ENCODE assay signal across 24 cellular contexts in genomic region chr10:115761166-115761565, GRCh38.
DNase-seq lines count a peak whose midpoint lies in the region; ATAC-seq and TF ChIP-seq lines count a peak whose summit lies in the region.
"Had no signal": no experiment of that assay in that cellular context is flagged by ENCODE, and none has a peak within 500 bp of the region (broad histone marks: within the 10 kb centered on the region; RNA-seq: fewer than 3 reads in every experiment).

No MANE protein-coding gene starts in this region.

- no peak overlapping the region for H3K23ac ChIP-seq in mesendoderm (ENCODE audit: low read length)

- CTCF ChIA-PET in A673 (lab: Charles Lee): no interaction called here
- CTCF ChIA-PET in naive thymus-derived CD4-positive, alpha-beta T cell (lab: Charles Lee): no interaction called here

- no CpG with 5 or more reads among the region's 2 CpGs for WGBS in mesendoderm (ENCODE audit: extremely low coverage, insufficient coverage, low lambda C conversion rate)

- no peak overlapping the region for H3K27ac ChIP-seq in A673 (ENCODE audit: low read depth, low read length, poor library complexity, severe bottlenecking)
- H3K27ac ChIP-seq in ascending aorta: peak overlapping the region; percentile 44 to 68
- H3K27ac ChIP-seq in mesendoderm (ENCODE audit: low read depth, low read length): no peak overlapping the region
- no peak overlapping the region for H3K27ac ChIP-seq in naive thymus-derived CD4-positive, alpha-beta T cell (ENCODE audit: low read depth, low read length)
- H3K27ac ChIP-seq: 22Rv1; BLaER1 treated with 17β-estradiol and CSF1 and Interleukin-3, amounts not matched to agents 10 nM and 100 nM had no signal

- H3K18ac ChIP-seq in mesendoderm (ENCODE audit: low read length): no peak overlapping the region

- H3K27me3 ChIP-seq in A673 (replicated peaks; ENCODE audit: insufficient read depth, low read depth, low read length, poor library complexity) (peaks cover 15% of the 10 kb centered on the region), ascending aorta (no peaks in the 10 kb centered on the region), mesendoderm (ENCODE audit: insufficient read depth, low read length, poor library complexity) (no peaks in the 10 kb centered on the region)
- no peaks in the 10 kb centered on the region for H3K27me3 ChIP-seq in naive thymus-derived CD4-positive, alpha-beta T cell (ENCODE audit: control insufficient read depth in 2 of 2, insufficient read depth in 2 of 2, low read length in 2 of 2)
- H3K27me3 ChIP-seq: BE2C; BLaER1 treated with 17β-estradiol and CSF1 and Interleukin-3, amounts not matched to agents 10 nM and 100 nM had no signal

- no peak overlapping the region for H3K4me2 ChIP-seq in mesendoderm (ENCODE audit: low read length)
- H3K4me2 ChIP-seq: BLaER1 treated with 17β-estradiol and CSF1 and Interleukin-3, amounts not matched to agents 10 nM and 100 nM had no signal

- H3K79me2 ChIP-seq in mesendoderm (ENCODE audit: control insufficient read depth, insufficient read depth, low read length): no peaks in the 10 kb centered on the region

- no peak overlapping the region for H3K56ac ChIP-seq in mesendoderm (ENCODE audit: low read length)

- no peak for ATAC-seq in GM21529 (IDR thresholded peaks at IDR 0.05; ENCODE audit: unreplicated experiment)
- ATAC-seq in HG02870 (IDR thresholded peaks at IDR 0.05; ENCODE audit: unreplicated experiment): no peak
- no peak for ATAC-seq in GM18907 (IDR thresholded peaks at IDR 0.05; ENCODE audit: unreplicated experiment)
- no peak for ATAC-seq in naive thymus-derived CD4-positive, alpha-beta T cell
- ATAC-seq: GM12878 had no signal

- H3K9me3 Mint-ChIP-seq in progenitor cell of endocrine pancreas (ENCODE audit: low read depth): peaks cover 15% of the 10 kb centered on the region
- H3K9me3 Mint-ChIP-seq in naive thymus-derived CD4-positive, alpha-beta T cell: peaks cover 0 to 10% (median 7%) of the 10 kb centered on the region in 11 donors

- POLR2A ChIA-PET in A673 (lab: Charles Lee; ENCODE audit: low non-redundant PET): no interaction called here
- POLR2A ChIA-PET in naive thymus-derived CD4-positive, alpha-beta T cell (lab: Charles Lee): no interaction called here

- no peak overlapping the region for H3K4me3 ChIP-seq in A673 (ENCODE audit: low read depth, low read length, poor library complexity, severe bottlenecking)
- no peak overlapping the region for H3K4me3 ChIP-seq in ascending aorta
- no peak overlapping the region for H3K4me3 ChIP-seq in mesendoderm (ENCODE audit: low read length)
- H3K4me3 ChIP-seq in naive thymus-derived CD4-positive, alpha-beta T cell (ENCODE audit: low read length): no peak overlapping the region
- H3K4me3 ChIP-seq: BLaER1 treated with 17β-estradiol and CSF1 and Interleukin-3, amounts not matched to agents 10 nM and 100 nM; GM12878; HAP-1 had no signal

- no peak overlapping the region for H4K5ac ChIP-seq in mesendoderm (ENCODE audit: low read length)

- H2BK5ac ChIP-seq in mesendoderm (ENCODE audit: low read length): no peak overlapping the region

- no peak overlapping the region for H4K8ac ChIP-seq in mesendoderm (ENCODE audit: low read depth, low read length)

- no peak overlapping the region for H2BK120ac ChIP-seq in mesendoderm (ENCODE audit: low read depth, low read length)

- H3K9me3 ChIP-seq in A673 (ENCODE audit: low read depth, low read length, poor library complexity, severe bottlenecking) (no peaks in the 10 kb centered on the region), ascending aorta (no peaks in the 10 kb centered on the region)
- H3K9me3 ChIP-seq in naive thymus-derived CD4-positive, alpha-beta T cell (ENCODE audit: control insufficient read depth in 2 of 3, low read length in 3 of 3): no peaks in the 10 kb centered on the region
- H3K9me3 ChIP-seq: BE2C; BLaER1 treated with 17β-estradiol and CSF1 and Interleukin-3, amounts not matched to agents 10 nM and 100 nM; HAP-1 had no signal

- peaks cover 2% of the 10 kb centered on the region for H3K36me3 Mint-ChIP-seq in progenitor cell of endocrine pancreas (ENCODE audit: insufficient read depth)
- no peaks in the 10 kb centered on the region for H3K36me3 Mint-ChIP-seq in naive thymus-derived CD4-positive, alpha-beta T cell
- H3K36me3 Mint-ChIP-seq: CD14-positive monocyte; CD8-positive, alpha-beta memory T cell had no signal

- no peaks in the 10 kb centered on the region for H3K36me3 ChIP-seq in A673 (ENCODE audit: insufficient read depth, low read length, poor library complexity, severe bottlenecking)
- no peaks in the 10 kb centered on the region for H3K36me3 ChIP-seq in ascending aorta
- no peaks in the 10 kb centered on the region for H3K36me3 ChIP-seq in mesendoderm (ENCODE audit: control insufficient read depth, insufficient read depth, low read length)
- no peaks in the 10 kb centered on the region for H3K36me3 ChIP-seq in naive thymus-derived CD4-positive, alpha-beta T cell (ENCODE audit: control insufficient read depth in 2 of 3, insufficient read depth in 3 of 3, low read length in 3 of 3)
- H3K36me3 ChIP-seq: BE2C; BLaER1 treated with 17β-estradiol and CSF1 and Interleukin-3, amounts not matched to agents 10 nM and 100 nM; HAP-1 had no signal

- no peak for TF ChIP-seq CTCF in A673 (conservative IDR thresholded peaks at IDR 0.05; ENCODE audit: low read depth, low read length)
- TF ChIP-seq CTCF in ascending aorta (IDR thresholded peaks at IDR 0.05): no peak
- no peak for TF ChIP-seq CTCF in progenitor cell of endocrine pancreas (IDR thresholded peaks at IDR 0.05; ENCODE audit: unreplicated experiment)

- no peak overlapping the region for H3K4ac ChIP-seq in mesendoderm (ENCODE audit: low read depth, low read length)

- H2BK15ac ChIP-seq in mesendoderm (replicated peaks; ENCODE audit: low read depth): no peak overlapping the region

- H2AK5ac ChIP-seq in mesendoderm (ENCODE audit: low read length): no peak overlapping the region

- H3K4me1 Mint-ChIP-seq in progenitor cell of endocrine pancreas (ENCODE audit: low read depth): peaks cover 5% of the 10 kb centered on the region
- H3K4me1 Mint-ChIP-seq in naive thymus-derived CD4-positive, alpha-beta T cell: no peaks in the 10 kb centered on the region
- H3K4me1 Mint-ChIP-seq: CD14-positive monocyte; CD8-positive, alpha-beta memory T cell had no signal

- no TSS peak for BruUV-seq in A673 (replicated peaks; lab: Mats Ljungman, UMichigan)

- H3K4me3 Mint-ChIP-seq in progenitor cell of endocrine pancreas (ENCODE audit: low read depth): no peak overlapping the region
- H3K4me3 Mint-ChIP-seq in naive thymus-derived CD4-positive, alpha-beta T cell: no peak overlapping the region
- H3K4me3 Mint-ChIP-seq: CD14-positive monocyte; CD4-positive, alpha-beta T cell; CD8-positive, alpha-beta memory T cell; HFFc6 had no signal

- H3K27me3 Mint-ChIP-seq in progenitor cell of endocrine pancreas: no peaks in the 10 kb centered on the region
- no peaks in the 10 kb centered on the region for H3K27me3 Mint-ChIP-seq in naive thymus-derived CD4-positive, alpha-beta T cell
- H3K27me3 Mint-ChIP-seq: CD4-positive, alpha-beta T cell; CD8-positive, alpha-beta memory T cell had no signal

- H3K4me1 ChIP-seq in A673 (ENCODE audit: insufficient read depth, low read length, poor library complexity, severe bottlenecking) (no peaks in the 10 kb centered on the region), ascending aorta (peaks cover 0 to 6% of the 10 kb centered on the region in 2 donors), mesendoderm (ENCODE audit: control insufficient read depth, low read depth, low read length) (no peaks in the 10 kb centered on the region)
- no peaks in the 10 kb centered on the region for H3K4me1 ChIP-seq in naive thymus-derived CD4-positive, alpha-beta T cell (ENCODE audit: control insufficient read depth in 2 of 2, insufficient read depth in 2 of 2, low read length in 2 of 2)
- H3K4me1 ChIP-seq: BE2C; BLaER1 treated with 17β-estradiol and CSF1 and Interleukin-3, amounts not matched to agents 10 nM and 100 nM; HAP-1 had no signal

- DNase-seq in A673 (ENCODE audit: low spot score) (peak; percentile 3), ascending aorta (ENCODE audit: low spot score in 2 of 2) (no peak), mesendoderm (peak; percentile 36), progenitor cell of endocrine pancreas (ENCODE audit: low spot score, unreplicated experiment) (no peak)
- DNase-seq in naive thymus-derived CD4-positive, alpha-beta T cell: no peak
- DNase-seq: ACHN; AML-193; BE2C; CD4-positive, alpha-beta T cell; CD8-positive, alpha-beta memory T cell; DMS 273 treated with DMSO at 0.1 percent for 48 hours; DMS79; EL; GDM1; GOT3; HFFc6 had no signal

- intact Hi-C loops in A673 (cut with micrococcal nuclease; ENCODE audit: unreplicated experiment) (no loop called here), ascending aorta (cut with DNase I) (loop anchor here (5.0 kb wide), 1 partner anchor 359 kb away; no protein-coding TSS in a partner anchor)
- intact Hi-C loops in naive thymus-derived CD4-positive, alpha-beta T cell (cut with micrococcal nuclease): no loop called here

- H3K9ac ChIP-seq in mesendoderm (ENCODE audit: low read length): no peak overlapping the region
- H3K9ac ChIP-seq: BLaER1 treated with 17β-estradiol and CSF1 and Interleukin-3, amounts not matched to agents 10 nM and 100 nM had no signal

- H3K79me1 ChIP-seq in mesendoderm (ENCODE audit: low read length): no peaks in the 10 kb centered on the region

- H3K27ac Mint-ChIP-seq in progenitor cell of endocrine pancreas: peak overlapping the region; percentile 54
- no peak overlapping the region for H3K27ac Mint-ChIP-seq in naive thymus-derived CD4-positive, alpha-beta T cell
- H3K27ac Mint-ChIP-seq: CD14-positive monocyte; CD4-positive, alpha-beta T cell; CD8-positive, alpha-beta memory T cell; HFFc6 had no signal

Comparison
In these comparisons a context has a peak if more than half of its experiments do, and no peak if none do; other contexts are left out.
1. DNase-seq: peak in A673 (single experiment) and mesendoderm (single experiment); none in ascending aorta (0 of 2), progenitor cell of endocrine pancreas (single experiment) and naive thymus-derived CD4-positive, alpha-beta T cell (0 of 9).
2. H3K27ac ChIP-seq: peak in ascending aorta (2 of 2); none in A673 (single experiment), mesendoderm (single experiment) and naive thymus-derived CD4-positive, alpha-beta T cell (single experiment).